In genomic region chr7:87316846-87317545, GRCh38 we compare ENCODE assay signal across 16 cellular contexts. TPM values are rescaled to one million over a fixed set of nuclear protein-coding genes. Genes with fewer than 3 reads are reported as not detected.
DNase-seq lines count a peak whose midpoint lies in the region; ATAC-seq, FAIRE-seq and TF ChIP-seq lines count a peak whose summit lies in the region.
"Had no signal": no experiment of that assay in that cellular context is flagged by ENCODE, and none has a peak within 500 bp of the region (broad histone marks: within the 10 kb centered on the region; RNA-seq: fewer than 3 reads in every experiment).

No MANE protein-coding gene starts in this region.

- H3K4me3 Mint-ChIP-seq in stimulated activated effector memory CD8-positive, alpha-beta T cell treated with anti-CD3 and anti-CD28 coated beads, Interleukin-12 subunit alpha, Interleukin-12 subunit beta, amount 100 ng/mL, for 72 hours: no peak overlapping the region
- H3K4me3 Mint-ChIP-seq: activated T-cell treated with anti-CD3 and anti-CD28 coated beads, Interleukin-2, amount 50 U/mL, for 4 hours; memory B cell had no signal

- H3K9me3 ChIP-seq in mesenchymal stem cell (ENCODE audit: control insufficient read depth, low read length): no peaks in the 10 kb centered on the region
- H3K9me3 ChIP-seq: upper lobe of right lung had no signal

- H3K27me3 ChIP-seq in brain microvascular endothelial cell (replicated peaks): no peaks in the 10 kb centered on the region
- no peaks in the 10 kb centered on the region for H3K27me3 ChIP-seq in mesenchymal stem cell (ENCODE audit: control insufficient read depth in 1 of 2, insufficient read depth in 1 of 2, low read length in 2 of 2)
- H3K27me3 ChIP-seq: upper lobe of right lung had no signal

- 14% methylated on average over 1 of the region's 1 CpG for WGBS in mesenchymal stem cell

- H3K4ac ChIP-seq in mesenchymal stem cell (ENCODE audit: low read depth in 1 of 2, low read length in 2 of 2): peak overlapping the region in 1 of 2 experiments; percentile 57

- H2BK15ac ChIP-seq in mesenchymal stem cell (ENCODE audit: low read depth, poor library complexity, severe bottlenecking): no peak overlapping the region

- H3K9me3 Mint-ChIP-seq in stimulated activated effector memory CD8-positive, alpha-beta T cell treated with anti-CD3 and anti-CD28 coated beads, Interleukin-12 subunit alpha, Interleukin-12 subunit beta, amount 100 ng/mL, for 72 hours: no peaks in the 10 kb centered on the region
- H3K9me3 Mint-ChIP-seq: activated T-cell treated with anti-CD3 and anti-CD28 coated beads, Interleukin-2, amount 50 U/mL, for 4 hours had no signal

- in situ Hi-C loops in brain microvascular endothelial cell (cut with HindIII; ENCODE audit: low pct_ligation_motif_present, low sequenced_read_pairs): loop anchor here (25.0 kb wide), 1 partner anchor 95 kb away; no protein-coding TSS in a partner anchor

- no peak overlapping the region for H2AK5ac ChIP-seq in mesenchymal stem cell (ENCODE audit: low read length, severe bottlenecking)

- H2AFZ ChIP-seq in mesenchymal stem cell (ENCODE audit: low read depth, low read length): peak overlapping the region; percentile 16

- H3K23ac ChIP-seq in mesenchymal stem cell (ENCODE audit: low read length in 2 of 2): no peak overlapping the region

- H3K27ac ChIP-seq in brain microvascular endothelial cell (no peak overlapping the region), mesenchymal stem cell (ENCODE audit: low read length, poor library complexity, severe bottlenecking) (no peak overlapping the region)
- H3K27ac ChIP-seq: upper lobe of right lung had no signal

- peak overlapping the region in 1 of 2 experiments; percentile 84 for H3K18ac ChIP-seq in mesenchymal stem cell (ENCODE audit: low read depth in 1 of 2, low read length in 2 of 2)

- H3K4me3 ChIP-seq in brain microvascular endothelial cell (ENCODE audit: low read depth, low read length) (no peak overlapping the region), mesenchymal stem cell (ENCODE audit: insufficient read depth in 1 of 2, low read depth in 1 of 2, low read length in 2 of 2) (no peak overlapping the region)
- H3K4me3 ChIP-seq: upper lobe of right lung had no signal

- FAIRE-seq in HTR-8/SVneo (lab: Jason Lieb, UNC): no peak

- no peak overlapping the region for H2BK5ac ChIP-seq in mesenchymal stem cell (ENCODE audit: low read depth, low read length, poor library complexity, severe bottlenecking)

- no peaks in the 10 kb centered on the region for H3K36me3 ChIP-seq in brain microvascular endothelial cell (replicated peaks)
- no peaks in the 10 kb centered on the region for H3K36me3 ChIP-seq in mesenchymal stem cell (ENCODE audit: control insufficient read depth in 1 of 2, insufficient read depth in 2 of 2, low read depth in 1 of 2, low read length in 2 of 2)
- H3K36me3 ChIP-seq: upper lobe of right lung had no signal

- H3K27ac Mint-ChIP-seq in stimulated activated effector memory CD8-positive, alpha-beta T cell treated with anti-CD3 and anti-CD28 coated beads, Interleukin-12 subunit alpha, Interleukin-12 subunit beta, amount 100 ng/mL, for 72 hours: no peak overlapping the region
- H3K27ac Mint-ChIP-seq: memory B cell had no signal

- peaks cover 5% of the 10 kb centered on the region for H3K4me1 Mint-ChIP-seq in stimulated activated effector memory CD8-positive, alpha-beta T cell treated with anti-CD3 and anti-CD28 coated beads, Interleukin-12 subunit alpha, Interleukin-12 subunit beta, amount 100 ng/mL, for 72 hours

- H3K14ac ChIP-seq in mesenchymal stem cell (ENCODE audit: low read length in 2 of 2): no peak overlapping the region

- peak overlapping the region; percentile 12 for H4K8ac ChIP-seq in mesenchymal stem cell (ENCODE audit: low read length)

- ATAC-seq in left ventricle myocardium superior (no peak), GM18907 (IDR thresholded peaks at IDR 0.05; ENCODE audit: unreplicated experiment) (no peak)
- no peak for ATAC-seq in stimulated activated effector memory CD8-positive, alpha-beta T cell treated with anti-CD3 and anti-CD28 coated beads, Interleukin-12 subunit alpha, Interleukin-12 subunit beta, amount 100 ng/mL, for 72 hours
- ATAC-seq: activated T-cell treated with anti-CD3 and anti-CD28 coated beads, Interleukin-2, amount 50 U/mL, for 4 hours; upper lobe of right lung had no signal

- intact Hi-C loops in left ventricle myocardium superior (cut with micrococcal nuclease): no loop called here

- peaks cover 6% of the 10 kb centered on the region for H3K4me1 ChIP-seq in mesenchymal stem cell (ENCODE audit: control insufficient read depth, insufficient read depth, low read depth, low read length)
- H3K4me1 ChIP-seq: upper lobe of right lung had no signal

- no peaks in the 10 kb centered on the region for H3K36me3 Mint-ChIP-seq in stimulated activated effector memory CD8-positive, alpha-beta T cell treated with anti-CD3 and anti-CD28 coated beads, Interleukin-12 subunit alpha, Interleukin-12 subunit beta, amount 100 ng/mL, for 72 hours

- H3K79me1 ChIP-seq in mesenchymal stem cell (replicated peaks; ENCODE audit: low read length, poor library complexity, severe bottlenecking): no peaks in the 10 kb centered on the region

- no peak for TF ChIP-seq CTCF in brain microvascular endothelial cell (IDR thresholded peaks at IDR 0.05; ENCODE audit: low read depth, low read length, missing control alignments)

- no peak overlapping the region for H4K91ac ChIP-seq in mesenchymal stem cell (ENCODE audit: low read length)

- H3K9ac ChIP-seq in mesenchymal stem cell (ENCODE audit: low read length): peak overlapping the region; percentile 60

- H2BK120ac ChIP-seq in mesenchymal stem cell (ENCODE audit: low read depth, low read length): no peak overlapping the region

- DNase-seq in AG20443 (ENCODE audit: low spot score) (peak; percentile 29), HTR-8/SVneo (ENCODE audit: insufficient read length, low spot score) (peak; percentile 10), brain microvascular endothelial cell (peak; percentile 43), mesenchymal stem cell (peak; percentile 88), left ventricle myocardium superior (no peak)
- DNase-seq in NK-92 treated with Interleukin-12 subunit alpha and Interleukin-12 subunit beta, amount 100 ng/mL, for 24 hours (lab: John Stamatoyannopoulos, UW): no peak
- DNase-seq in stimulated activated effector memory CD8-positive, alpha-beta T cell treated with anti-CD3 and anti-CD28 coated beads, Interleukin-12 subunit alpha, Interleukin-12 subunit beta, amount 100 ng/mL, for 72 hours (ENCODE audit: low spot score in 2 of 2): no peak
- DNase-seq: activated T-cell treated with anti-CD3 and anti-CD28 coated beads, Interleukin-2, amount 50 U/mL, for 4 hours; effector memory CD4-positive, alpha-beta T cell; GF-D8; NCI-H1930; stimulated activated CD4-positive, alpha-beta T cell treated with anti-CD3 and anti-CD28 coated beads, Interleukin-2, amount 100 ng/mL, for 48 hours; T-helper 2 cell; upper lobe of right lung had no signal

- no peak overlapping the region for H3K4me2 ChIP-seq in mesenchymal stem cell (ENCODE audit: low read length, poor library complexity, severe bottlenecking)

- no peak overlapping the region for H2BK12ac ChIP-seq in mesenchymal stem cell (ENCODE audit: low read length in 2 of 2)

RNA-seq across cellular contexts. Expression of gene CROT, which starts 28.5 kb away (rescaled TPM):
- 7.3 TPM for polyA plus RNA-seq in mesenchymal stem cell (2013, experiment 1 of 2)
- polyA plus RNA-seq in mesenchymal stem cell (2013, experiment 2 of 2): 7.8 TPM
- 8.8 TPM for total RNA-seq in left ventricle myocardium superior

Comparison
In these comparisons a context has a peak if more than half of its experiments do, and no peak if none do; other contexts are left out.
1. DNase-seq: peak in AG20443 (single experiment), HTR-8/SVneo (single experiment), brain microvascular endothelial cell (single experiment) and mesenchymal stem cell (single experiment); none in left ventricle myocardium superior (single experiment), NK-92 treated with Interleukin-12 subunit alpha and Interleukin-12 subunit beta, amount 100 ng/mL, for 24 hours (single experiment) and stimulated activated effector memory CD8-positive, alpha-beta T cell treated with anti-CD3 and anti-CD28 coated beads, Interleukin-12 subunit alpha, Interleukin-12 subunit beta, amount 100 ng/mL, for 72 hours (0 of 2).